1 cellular context compared by ENCODE assay signal in the genomic region with DNA sequence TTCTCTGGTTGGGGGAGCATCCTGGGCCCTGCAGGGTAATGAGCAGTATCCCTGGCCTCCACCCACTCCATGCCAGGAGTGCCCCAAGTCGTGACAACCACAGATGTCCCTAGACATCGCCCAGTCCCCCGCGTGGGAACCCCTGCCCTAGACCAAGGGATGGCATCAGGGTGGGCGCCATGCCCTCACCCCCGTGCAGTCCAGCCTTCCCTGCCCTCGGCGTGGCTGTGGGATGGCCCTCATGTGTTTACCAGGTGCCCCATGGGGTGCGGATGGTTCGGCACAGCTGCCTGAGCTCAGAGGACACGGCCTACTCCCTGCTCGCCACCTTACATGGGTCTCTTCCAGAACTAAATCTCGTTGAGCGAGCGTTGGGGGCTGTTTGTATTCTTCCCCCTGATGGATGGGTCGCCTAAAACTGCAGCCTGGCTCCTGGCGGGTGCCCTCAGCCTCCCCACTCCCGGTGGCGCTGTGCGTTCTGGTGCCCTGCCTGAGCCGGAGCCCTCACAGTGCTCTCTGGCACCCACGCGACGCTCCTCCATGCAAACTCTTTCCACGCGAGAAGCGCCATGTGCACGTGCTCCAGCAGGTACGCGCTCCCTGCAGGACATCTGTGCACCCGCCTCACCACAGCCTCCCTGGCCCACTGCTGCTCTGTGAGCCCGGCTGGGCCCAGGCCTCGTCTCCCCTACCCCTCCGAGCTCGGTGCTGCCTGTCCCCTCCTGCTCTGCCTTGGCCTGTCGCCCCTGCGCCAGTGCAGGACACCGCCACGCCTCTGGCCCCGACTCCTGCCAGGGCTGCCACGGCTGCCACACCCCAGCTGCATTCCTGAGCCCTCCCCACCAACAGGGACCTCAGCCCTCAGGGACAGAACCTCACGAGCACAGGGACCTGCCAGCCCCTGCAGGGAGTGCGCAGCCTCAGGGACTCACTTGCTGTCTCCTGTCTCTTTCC.
TF ChIP-seq lines count a peak whose summit lies in the region.

No MANE protein-coding gene starts in this region.

TF ChIP-seq in WTC11, 78 proteins besides CTCF, POLR2A, EP300 and RAD21 (continued from another document):
- TF ChIP-seq, protein P1, sequence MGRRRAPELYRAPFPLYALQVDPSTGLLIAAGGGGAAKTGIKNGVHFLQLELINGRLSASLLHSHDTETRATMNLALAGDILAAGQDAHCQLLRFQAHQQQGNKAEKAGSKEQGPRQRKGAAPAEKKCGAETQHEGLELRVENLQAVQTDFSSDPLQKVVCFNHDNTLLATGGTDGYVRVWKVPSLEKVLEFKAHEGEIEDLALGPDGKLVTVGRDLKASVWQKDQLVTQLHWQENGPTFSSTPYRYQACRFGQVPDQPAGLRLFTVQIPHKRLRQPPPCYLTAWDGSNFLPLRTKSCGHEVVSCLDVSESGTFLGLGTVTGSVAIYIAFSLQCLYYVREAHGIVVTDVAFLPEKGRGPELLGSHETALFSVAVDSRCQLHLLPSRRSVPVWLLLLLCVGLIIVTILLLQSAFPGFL (CRISPR knock-in tag; IDR thresholded peaks at IDR 0.05; ENCODE audit: borderline replicate concordance) = no peak
- TF ChIP-seq, protein P2, sequence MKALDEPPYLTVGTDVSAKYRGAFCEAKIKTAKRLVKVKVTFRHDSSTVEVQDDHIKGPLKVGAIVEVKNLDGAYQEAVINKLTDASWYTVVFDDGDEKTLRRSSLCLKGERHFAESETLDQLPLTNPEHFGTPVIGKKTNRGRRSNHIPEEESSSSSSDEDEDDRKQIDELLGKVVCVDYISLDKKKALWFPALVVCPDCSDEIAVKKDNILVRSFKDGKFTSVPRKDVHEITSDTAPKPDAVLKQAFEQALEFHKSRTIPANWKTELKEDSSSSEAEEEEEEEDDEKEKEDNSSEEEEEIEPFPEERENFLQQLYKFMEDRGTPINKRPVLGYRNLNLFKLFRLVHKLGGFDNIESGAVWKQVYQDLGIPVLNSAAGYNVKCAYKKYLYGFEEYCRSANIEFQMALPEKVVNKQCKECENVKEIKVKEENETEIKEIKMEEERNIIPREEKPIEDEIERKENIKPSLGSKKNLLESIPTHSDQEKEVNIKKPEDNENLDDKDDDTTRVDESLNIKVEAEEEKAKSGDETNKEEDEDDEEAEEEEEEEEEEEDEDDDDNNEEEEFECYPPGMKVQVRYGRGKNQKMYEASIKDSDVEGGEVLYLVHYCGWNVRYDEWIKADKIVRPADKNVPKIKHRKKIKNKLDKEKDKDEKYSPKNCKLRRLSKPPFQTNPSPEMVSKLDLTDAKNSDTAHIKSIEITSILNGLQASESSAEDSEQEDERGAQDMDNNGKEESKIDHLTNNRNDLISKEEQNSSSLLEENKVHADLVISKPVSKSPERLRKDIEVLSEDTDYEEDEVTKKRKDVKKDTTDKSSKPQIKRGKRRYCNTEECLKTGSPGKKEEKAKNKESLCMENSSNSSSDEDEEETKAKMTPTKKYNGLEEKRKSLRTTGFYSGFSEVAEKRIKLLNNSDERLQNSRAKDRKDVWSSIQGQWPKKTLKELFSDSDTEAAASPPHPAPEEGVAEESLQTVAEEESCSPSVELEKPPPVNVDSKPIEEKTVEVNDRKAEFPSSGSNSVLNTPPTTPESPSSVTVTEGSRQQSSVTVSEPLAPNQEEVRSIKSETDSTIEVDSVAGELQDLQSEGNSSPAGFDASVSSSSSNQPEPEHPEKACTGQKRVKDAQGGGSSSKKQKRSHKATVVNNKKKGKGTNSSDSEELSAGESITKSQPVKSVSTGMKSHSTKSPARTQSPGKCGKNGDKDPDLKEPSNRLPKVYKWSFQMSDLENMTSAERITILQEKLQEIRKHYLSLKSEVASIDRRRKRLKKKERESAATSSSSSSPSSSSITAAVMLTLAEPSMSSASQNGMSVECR (CRISPR knock-in tag; IDR thresholded peaks at IDR 0.05; ENCODE audit: borderline replicate concordance) = no peak
- TF ChIP-seq KAT7 (CRISPR knock-in tag; IDR thresholded peaks at IDR 0.05; ENCODE audit: borderline replicate concordance) = 0 out of 2 replicates have a peak, but pooled peaks have one; percentile 42
- TF ChIP-seq MAX (CRISPR knock-in tag; IDR thresholded peaks at IDR 0.05) = no peak
